ENCODE assay signal across 19 cellular contexts in the genomic region with DNA sequence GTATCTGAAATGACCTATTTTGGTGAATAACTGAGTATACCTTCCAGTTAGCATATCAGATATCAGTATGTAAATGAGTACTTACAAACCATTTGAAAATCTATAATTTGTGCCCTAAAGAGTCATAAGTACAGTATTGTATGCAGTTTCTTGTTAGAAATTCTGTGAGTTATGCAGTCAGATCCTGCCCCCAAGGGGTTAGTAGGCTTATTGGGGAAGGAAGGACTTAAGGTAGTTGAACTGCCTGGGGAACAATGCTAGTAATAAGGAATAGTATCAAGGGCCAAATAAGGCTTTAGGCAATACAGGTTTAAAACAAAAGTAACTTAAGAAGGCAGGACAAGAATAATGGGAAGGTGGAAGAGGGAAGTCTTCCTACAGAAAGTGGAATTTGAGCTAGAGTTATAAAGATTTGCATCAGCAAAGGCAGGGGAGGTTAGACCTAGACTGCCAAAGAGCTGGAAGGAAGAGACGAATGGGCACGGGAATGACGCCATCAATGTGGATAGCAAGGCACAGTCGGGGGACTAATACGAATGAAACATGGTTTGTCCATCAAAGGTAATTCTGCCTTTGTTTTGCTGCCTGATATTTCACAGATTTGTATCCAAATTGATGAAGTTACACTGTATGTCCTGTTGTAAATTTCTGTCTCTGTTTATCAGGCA.
DNase-seq lines count a peak whose midpoint lies in the region; ATAC-seq, FAIRE-seq and TF ChIP-seq lines count a peak whose summit lies in the region.
"Had no signal": no experiment of that assay in that cellular context is flagged by ENCODE, and none has a peak within 500 bp of the region (broad histone marks: within the 10 kb centered on the region; RNA-seq: fewer than 3 reads in every experiment).

No MANE protein-coding gene starts in this region.

- H3K4me1 ChIP-seq in mesendoderm (ENCODE audit: control insufficient read depth, low read depth, low read length) (no peaks in the 10 kb centered on the region), upper lobe of left lung (no peaks in the 10 kb centered on the region)
- H3K4me1 ChIP-seq: left lung had no signal

- H3K9me3 ChIP-seq in upper lobe of left lung = peaks cover 7 to 13% (median 10%) of the 10 kb centered on the region in 4 donors

- H3K56ac ChIP-seq in mesendoderm (ENCODE audit: low read length) = no peak overlapping the region

- H3K4me3 ChIP-seq in bronchial epithelial cell (ENCODE audit: low read depth, low read length) (no peak overlapping the region), mesendoderm (ENCODE audit: low read length) (no peak overlapping the region), upper lobe of left lung (no peak overlapping the region)
- H3K4me3 ChIP-seq: body of pancreas, left lung, pancreas, skin epidermis, thoracic aorta had no signal

- H3K4me2 ChIP-seq in mesendoderm (ENCODE audit: low read length) = no peak overlapping the region

- TF ChIP-seq EP300 in Ishikawa (IDR thresholded peaks at IDR 0.05; ENCODE audit: borderline replicate concordance) (no peak), upper lobe of left lung (IDR thresholded peaks at IDR 0.05) (no peak)

- no peak overlapping the region for H3K27ac ChIP-seq in mesendoderm (ENCODE audit: low read depth, low read length)
- H3K27ac ChIP-seq in upper lobe of left lung = no peak overlapping the region
- H3K27ac ChIP-seq: body of pancreas, left lung, pancreas, skin epidermis, thoracic aorta had no signal

- no peaks in the 10 kb centered on the region for H3K27me3 ChIP-seq in bronchial epithelial cell (ENCODE audit: control insufficient read depth, insufficient read depth, low read length)
- H3K27me3 ChIP-seq in mesendoderm (ENCODE audit: insufficient read depth, low read length, poor library complexity) = no peaks in the 10 kb centered on the region
- H3K27me3 ChIP-seq in upper lobe of left lung = no peaks in the 10 kb centered on the region
- H3K27me3 ChIP-seq: body of pancreas, left lung had no signal

- no peak overlapping the region for H2BK15ac ChIP-seq in mesendoderm (replicated peaks; ENCODE audit: low read depth)

- H2BK120ac ChIP-seq in mesendoderm (ENCODE audit: low read depth, low read length) = no peak overlapping the region

- no CpG with 5 or more reads among the region's 5 CpGs for WGBS in mesendoderm (ENCODE audit: extremely low coverage, insufficient coverage, low lambda C conversion rate)
- 68 to 70% methylated on average over 5 of the region's 5 CpGs for WGBS in upper lobe of left lung, 2 donors

- H2BK5ac ChIP-seq in mesendoderm (ENCODE audit: low read length) = no peak overlapping the region

- no peak for ATAC-seq in HG02970 (IDR thresholded peaks at IDR 0.05; ENCODE audit: low FRiP score, unreplicated experiment)
- no peak for ATAC-seq in upper lobe of left lung (ENCODE audit: low FRiP score in 2 of 2)
- no peak for ATAC-seq in HG03571 (IDR thresholded peaks at IDR 0.05; ENCODE audit: unreplicated experiment)
- ATAC-seq: body of pancreas, left lung had no signal

- H3K4ac ChIP-seq in mesendoderm (ENCODE audit: low read depth, low read length) = no peak overlapping the region

- TF ChIP-seq POLR2A in upper lobe of left lung (IDR thresholded peaks at IDR 0.05) = no peak

- no peak for FAIRE-seq in bronchial epithelial cell (lab: Jason Lieb, UNC)
- FAIRE-seq: pancreas had no signal

- no peak overlapping the region for H3K18ac ChIP-seq in mesendoderm (ENCODE audit: low read length)

- H3K23ac ChIP-seq in mesendoderm (ENCODE audit: low read length) = no peak overlapping the region

- no peak overlapping the region for H4K5ac ChIP-seq in mesendoderm (ENCODE audit: low read length)

- TF ChIP-seq RAD21 in Ishikawa (IDR thresholded peaks at IDR 0.05; ENCODE audit: low read depth) = peak; percentile 55

- DNase-seq in DMS 273 treated with DMSO at 0.1 percent for 48 hours (lab: John Stamatoyannopoulos, UW) (peak; percentile 65), bronchial epithelial cell (ENCODE audit: low read depth) (peak; percentile 13), mesendoderm (peak; percentile 41), GM19240 (ENCODE audit: insufficient read length, low spot score) (no peak), upper lobe of left lung (no peak)
- DNase-seq: activated CD4-positive, alpha-beta T cell treated with anti-CD3 and anti-CD28 coated beads for 48 hours; activated CD8-positive, alpha-beta memory T cell treated with anti-CD3 and anti-CD28 coated beads, Interleukin-2, amount 50 U/mL, for 48 hours; activated naive CD4-positive, alpha-beta T cell; body of pancreas; effector CD4-positive, alpha-beta T cell; left lung; NCI-H187 treated with DMSO at 0.1 percent for 48 hours; NCI-H526; pancreas had no signal

- H3K79me2 ChIP-seq in mesendoderm (ENCODE audit: control insufficient read depth, insufficient read depth, low read length) = no peaks in the 10 kb centered on the region

- TF ChIP-seq CTCF in bronchial epithelial cell (IDR thresholded peaks at IDR 0.05; ENCODE audit: insufficient read depth, low read length, severe bottlenecking) = no peak
- TF ChIP-seq CTCF in upper lobe of left lung (IDR thresholded peaks at IDR 0.05) = no peak

- H3K9ac ChIP-seq in mesendoderm (ENCODE audit: low read length) = no peak overlapping the region

- no peak overlapping the region for H2AK5ac ChIP-seq in mesendoderm (ENCODE audit: low read length)

- H4K8ac ChIP-seq in mesendoderm (ENCODE audit: low read depth, low read length) = no peak overlapping the region

- H3K79me1 ChIP-seq in mesendoderm (ENCODE audit: low read length) = no peaks in the 10 kb centered on the region

- H3K36me3 ChIP-seq in bronchial epithelial cell (ENCODE audit: control insufficient read depth, insufficient read depth, low read length) = no peaks in the 10 kb centered on the region
- no peaks in the 10 kb centered on the region for H3K36me3 ChIP-seq in mesendoderm (ENCODE audit: control insufficient read depth, insufficient read depth, low read length)
- no peaks in the 10 kb centered on the region for H3K36me3 ChIP-seq in upper lobe of left lung
- H3K36me3 ChIP-seq: left lung, pancreas, thoracic aorta had no signal

TF ChIP-seq in Ishikawa, 13 proteins besides CTCF, POLR2A, EP300 and RAD21:
- TF ChIP-seq YY1 (IDR thresholded peaks at IDR 0.05; ENCODE audit: low read depth) = peak; percentile 29; the same call in 1 of the 2 replicates
- TF ChIP-seq, protein P1, sequence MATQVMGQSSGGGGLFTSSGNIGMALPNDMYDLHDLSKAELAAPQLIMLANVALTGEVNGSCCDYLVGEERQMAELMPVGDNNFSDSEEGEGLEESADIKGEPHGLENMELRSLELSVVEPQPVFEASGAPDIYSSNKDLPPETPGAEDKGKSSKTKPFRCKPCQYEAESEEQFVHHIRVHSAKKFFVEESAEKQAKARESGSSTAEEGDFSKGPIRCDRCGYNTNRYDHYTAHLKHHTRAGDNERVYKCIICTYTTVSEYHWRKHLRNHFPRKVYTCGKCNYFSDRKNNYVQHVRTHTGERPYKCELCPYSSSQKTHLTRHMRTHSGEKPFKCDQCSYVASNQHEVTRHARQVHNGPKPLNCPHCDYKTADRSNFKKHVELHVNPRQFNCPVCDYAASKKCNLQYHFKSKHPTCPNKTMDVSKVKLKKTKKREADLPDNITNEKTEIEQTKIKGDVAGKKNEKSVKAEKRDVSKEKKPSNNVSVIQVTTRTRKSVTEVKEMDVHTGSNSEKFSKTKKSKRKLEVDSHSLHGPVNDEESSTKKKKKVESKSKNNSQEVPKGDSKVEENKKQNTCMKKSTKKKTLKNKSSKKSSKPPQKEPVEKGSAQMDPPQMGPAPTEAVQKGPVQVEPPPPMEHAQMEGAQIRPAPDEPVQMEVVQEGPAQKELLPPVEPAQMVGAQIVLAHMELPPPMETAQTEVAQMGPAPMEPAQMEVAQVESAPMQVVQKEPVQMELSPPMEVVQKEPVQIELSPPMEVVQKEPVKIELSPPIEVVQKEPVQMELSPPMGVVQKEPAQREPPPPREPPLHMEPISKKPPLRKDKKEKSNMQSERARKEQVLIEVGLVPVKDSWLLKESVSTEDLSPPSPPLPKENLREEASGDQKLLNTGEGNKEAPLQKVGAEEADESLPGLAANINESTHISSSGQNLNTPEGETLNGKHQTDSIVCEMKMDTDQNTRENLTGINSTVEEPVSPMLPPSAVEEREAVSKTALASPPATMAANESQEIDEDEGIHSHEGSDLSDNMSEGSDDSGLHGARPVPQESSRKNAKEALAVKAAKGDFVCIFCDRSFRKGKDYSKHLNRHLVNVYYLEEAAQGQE (IDR thresholded peaks at IDR 0.05; ENCODE audit: low read depth) = no peak

Comparison
In these comparisons a context has a peak if more than half of its experiments do, and no peak if none do; other contexts are left out.
1. DNase-seq: peak in DMS 273 treated with DMSO at 0.1 percent for 48 hours (single experiment), bronchial epithelial cell (single experiment) and mesendoderm (single experiment); none in GM19240 (single experiment) and upper lobe of left lung (0 of 2).